23 cellular contexts compared by ENCODE assay signal in genomic region chr15:74045636-74046274, GRCh38. TPM values are rescaled to one million over a fixed set of nuclear protein-coding genes. Genes with fewer than 3 reads are reported as not detected.
DNase-seq lines count a peak whose midpoint lies in the region; ATAC-seq, FAIRE-seq and TF ChIP-seq lines count a peak whose summit lies in the region.
"Had no signal": no experiment of that assay in that cellular context is flagged by ENCODE, and none has a peak within 500 bp of the region (broad histone marks: within the 10 kb centered on the region; RNA-seq: fewer than 3 reads in every experiment).

No MANE protein-coding gene starts in this region.

- no peak overlapping the region for H3K4me3 Mint-ChIP-seq in CD4-positive, CD25-positive, alpha-beta regulatory T cell
- H3K4me3 Mint-ChIP-seq in neural progenitor cell: no peak overlapping the region
- H3K4me3 Mint-ChIP-seq: GM23338 had no signal

- peaks cover 6% of the 10 kb centered on the region for H3K4me1 ChIP-seq in CD4-positive, CD25-positive, alpha-beta regulatory T cell (ENCODE audit: control insufficient read depth, insufficient read depth, low read length, poor library complexity, severe bottlenecking)
- H3K4me1 ChIP-seq in IMR-90 (ENCODE audit: control insufficient read depth, insufficient read depth, low read length) (peaks cover 21% of the 10 kb centered on the region), H1 (replicated peaks in 1 of 4; ENCODE audit: control insufficient read depth in 3 of 4, insufficient read depth in 4 of 4, low read length in 3 of 4) (peaks cover 0 to 5% (median 3%) of the 10 kb centered on the region in 4 experiments; a peak in 5 of 7 replicates), skeletal muscle tissue (ENCODE audit: control insufficient read depth in 3 of 3, insufficient read depth in 3 of 3, low read length in 3 of 3) (peaks cover 46 to 58% (median 52%) of the 10 kb centered on the region in 3 donors), neural progenitor cell (peaks cover 4% of the 10 kb centered on the region)
- H3K4me1 ChIP-seq: BE2C had no signal

- no peak for DNase-seq in CD4-positive, CD25-positive, alpha-beta regulatory T cell
- DNase-seq in IMR-90 (no peak), H1 (ENCODE audit: low read depth in 1 of 2, low spot score in 2 of 2) (no peak), neural progenitor cell (ENCODE audit: low spot score) (no peak)
- DNase-seq: BE2C; DMS79; HCEC 1CT; MV-4-11; NCI-H1105 treated with DMSO at 0.1 percent for 48 hours; NCI-H2029 treated with DMSO at 0.1 percent for 48 hours; NCI-H226; NCI-H510A treated with DMSO at 0.1 percent for 48 hours; NCI-H774; NK-92 treated with Interleukin-12 subunit alpha and Interleukin-12 subunit beta, amount 100 ng/mL, for 24 hours had no signal

- WGBS in IMR-90 (ENCODE audit: extremely low coverage in 2 of 2, insufficient read length in 1 of 2), 2 experiments: 93% methylated on average over 3 of the region's 7 CpGs; no CpG with 5 or more reads in 1 of the 2 experiments
- 78% methylated on average over 7 of the region's 7 CpGs; no CpG with 5 or more reads in 1 of the 2 experiments for WGBS in H1 (ENCODE audit: extremely low coverage in 1 of 2, insufficient coverage in 1 of 2, insufficient read length in 1 of 2, insufficient replicate concordance in 2 of 2, low coverage in 1 of 2, low lambda C conversion rate in 2 of 2, missing lambda C conversion rate in 1 of 2), 2 experiments

- ATAC-seq in CD4-positive, CD25-positive, alpha-beta regulatory T cell (ENCODE audit: low read depth in 2 of 2): no peak
- ATAC-seq in IMR-90 (ENCODE audit: low read depth) (no peak), HG02885 (IDR thresholded peaks at IDR 0.05; ENCODE audit: poor library complexity, unreplicated experiment) (no peak), GM21447 (IDR thresholded peaks at IDR 0.05; ENCODE audit: unreplicated experiment) (no peak)
- ATAC-seq: GM23338, Panc1, SK-N-SH treated with all-trans-retinoic acid at 6 μM for 48 hours had no signal

- H3K4ac ChIP-seq in IMR-90 (ENCODE audit: low read depth, low read length): peak overlapping the region; percentile 53; the same call in 1 of the 2 replicates
- no peak overlapping the region for H3K4ac ChIP-seq in H1 (replicated peaks; ENCODE audit: insufficient read length, low read depth, low read length)

- no peak overlapping the region for H3K9ac ChIP-seq in IMR-90 (ENCODE audit: low read depth, low read length)
- no peak overlapping the region for H3K9ac ChIP-seq in H1 (replicated peaks in 1 of 4; ENCODE audit: extremely low read depth in 1 of 4, low read depth in 3 of 4, low read length in 3 of 4)
- no peak overlapping the region for H3K9ac ChIP-seq in skeletal muscle tissue (ENCODE audit: low read depth in 1 of 3, low read length in 3 of 3)
- H3K9ac ChIP-seq in neural progenitor cell: no peak overlapping the region

- no peak overlapping the region for H3K4me3 ChIP-seq in CD4-positive, CD25-positive, alpha-beta regulatory T cell (ENCODE audit: low read depth, low read length)
- H3K4me3 ChIP-seq in IMR-90 (ENCODE audit: insufficient read depth, low read depth, low read length): no peak overlapping the region
- H3K4me3 ChIP-seq in H1 (ENCODE audit: extremely low read depth in 1 of 4, insufficient read depth in 2 of 4, low read depth in 3 of 4, low read length in 4 of 4): no peak overlapping the region
- H3K4me3 ChIP-seq in skeletal muscle tissue (ENCODE audit: low read length in 3 of 3): no peak overlapping the region
- no peak overlapping the region for H3K4me3 ChIP-seq in neural progenitor cell
- H3K4me3 ChIP-seq: GM23338 had no signal

- H3K27ac ChIP-seq in CD4-positive, CD25-positive, alpha-beta regulatory T cell (ENCODE audit: insufficient read depth, low read length, poor library complexity, severe bottlenecking): no peak overlapping the region
- H3K27ac ChIP-seq in IMR-90 (ENCODE audit: insufficient read depth, low read length) (no peak overlapping the region), H1 (ENCODE audit: low read depth, low read length) (no peak overlapping the region), skeletal muscle tissue (ENCODE audit: low read depth, low read length) (peak overlapping the region; percentile 10), neural progenitor cell (no peak overlapping the region)

- H3K14ac ChIP-seq in IMR-90 (replicated peaks; ENCODE audit: low read depth, low read length) (no peak overlapping the region), H1 (ENCODE audit: insufficient read length) (no peak overlapping the region)

- BruUV-seq in IMR-90 (replicated peaks; lab: Mats Ljungman, UMichigan): no TSS peak

- intact Hi-C loops in IMR-90 (cut with micrococcal nuclease): no loop called here

- no peaks in the 10 kb centered on the region for H3K23me2 ChIP-seq in H1 (ENCODE audit: low read depth, low read length)

- H3K56ac ChIP-seq in IMR-90 (ENCODE audit: extremely low read depth, insufficient read depth, low read length) (no peak overlapping the region), H1 (replicated peaks; ENCODE audit: insufficient read length, low read depth, low read length) (no peak overlapping the region)

- H2AFZ ChIP-seq in IMR-90 (replicated peaks; ENCODE audit: low read length, poor library complexity) (peak overlapping the region; percentile 24), H1 (ENCODE audit: low read length) (no peak overlapping the region), neural progenitor cell (replicated peaks) (no peak overlapping the region)
- H2AFZ ChIP-seq: GM23338 had no signal

- TF ChIP-seq RAD21 in IMR-90 (IDR thresholded peaks at IDR 0.05; ENCODE audit: low read length) (no peak), H1 (IDR thresholded peaks at IDR 0.05 in 1 of 2, conservative IDR thresholded peaks at IDR 0.05 in 1 of 2; ENCODE audit: low read depth in 2 of 2, low read length in 2 of 2) (no peak)

- no peak overlapping the region for H4K91ac ChIP-seq in IMR-90 (ENCODE audit: insufficient read depth, low read depth, low read length)
- H4K91ac ChIP-seq in H1 (replicated peaks; ENCODE audit: insufficient read length, low read length): no peak overlapping the region

- POLR2A ChIA-PET in IMR-90 (lab: Charles Lee; ENCODE audit: unreplicated experiment): no interaction called here
- POLR2A ChIA-PET in H1 (lab: Charles Lee; ENCODE audit: partially characterized antibody): no interaction called here

- H2BK120ac ChIP-seq in IMR-90 (ENCODE audit: low read depth, low read length) (no peak overlapping the region), H1 (replicated peaks; ENCODE audit: low read depth, low read length) (no peak overlapping the region)

- H3K9me3 ChIP-seq in CD4-positive, CD25-positive, alpha-beta regulatory T cell (ENCODE audit: control insufficient read depth in 2 of 2, low read length in 2 of 2): no peaks in the 10 kb centered on the region
- H3K9me3 ChIP-seq in IMR-90 (ENCODE audit: control insufficient read depth, insufficient read depth, low read length) (no peaks in the 10 kb centered on the region), H1 (ENCODE audit: insufficient read depth in 2 of 2, low read depth in 1 of 2, low read length in 1 of 2) (no peaks in the 10 kb centered on the region), skeletal muscle tissue (ENCODE audit: control insufficient read depth in 3 of 3, low read length in 3 of 3) (no peaks in the 10 kb centered on the region), neural progenitor cell (ENCODE audit: low read depth) (no peaks in the 10 kb centered on the region)
- H3K9me3 ChIP-seq: BE2C had no signal

- peaks cover 27% of the 10 kb centered on the region for H3K9me1 ChIP-seq in IMR-90 (ENCODE audit: insufficient read depth, low read length)

- no peaks in the 10 kb centered on the region for H3K27me3 Mint-ChIP-seq in CD4-positive, CD25-positive, alpha-beta regulatory T cell
- H3K27me3 Mint-ChIP-seq in neural progenitor cell (ENCODE audit: insufficient read depth, low read depth): peaks cover 8% of the 10 kb centered on the region

- peaks cover 0 to 15% (median 7%) of the 10 kb centered on the region in 4 donors for H3K4me1 Mint-ChIP-seq in CD4-positive, CD25-positive, alpha-beta regulatory T cell
- peaks cover 8% of the 10 kb centered on the region for H3K4me1 Mint-ChIP-seq in neural progenitor cell

- H3K23ac ChIP-seq in IMR-90 (ENCODE audit: low read depth, low read length) (no peak overlapping the region), H1 (ENCODE audit: insufficient read length) (no peak overlapping the region)

- H4K8ac ChIP-seq in IMR-90 (ENCODE audit: low read depth in 2 of 2, low read length in 2 of 2) (no peak overlapping the region), H1 (ENCODE audit: extremely low read depth, insufficient read depth, low read length) (no peak overlapping the region)

- no peaks in the 10 kb centered on the region for H3K9me3 Mint-ChIP-seq in CD4-positive, CD25-positive, alpha-beta regulatory T cell
- H3K9me3 Mint-ChIP-seq in neural progenitor cell: no peaks in the 10 kb centered on the region
- H3K9me3 Mint-ChIP-seq: GM23338 had no signal

- peak overlapping the region in 2 of 3 donors; percentile 1 to 60 for H3K27ac Mint-ChIP-seq in CD4-positive, CD25-positive, alpha-beta regulatory T cell
- no peak overlapping the region for H3K27ac Mint-ChIP-seq in neural progenitor cell
- H3K27ac Mint-ChIP-seq: GM23338 had no signal

- no peak overlapping the region for H2BK15ac ChIP-seq in IMR-90 (ENCODE audit: low read depth, low read length)
- no peak overlapping the region for H2BK15ac ChIP-seq in H1 (ENCODE audit: low read length)

- in situ Hi-C loops in IMR-90 (cut with MboI; ENCODE audit: low sequenced_read_pairs): no loop called here

- peaks cover 0 to 16% of the 10 kb centered on the region in 2 experiments; a peak in 2 of 4 replicates for H3K79me1 ChIP-seq in IMR-90 (ENCODE audit: low read depth in 1 of 2, low read length in 2 of 2)
- H3K79me1 ChIP-seq in H1 (ENCODE audit: low read depth, low read length): no peaks in the 10 kb centered on the region

- no peak overlapping the region for H2AK9ac ChIP-seq in IMR-90 (replicated peaks; ENCODE audit: low read depth, low read length, poor library complexity)

- dilution Hi-C loops in IMR-90 (cut with HindIII; ENCODE audit: low sequenced_read_pairs, unreplicated experiment): no loop called here

- H3K4me2 ChIP-seq in IMR-90 (ENCODE audit: low read depth, low read length) (no peak overlapping the region), H1 (ENCODE audit: insufficient read depth in 1 of 2, low read depth in 2 of 2, low read length in 2 of 2) (no peak overlapping the region), neural progenitor cell (no peak overlapping the region)
- H3K4me2 ChIP-seq: GM23338 had no signal

- H3K18ac ChIP-seq in IMR-90 (ENCODE audit: low read depth, low read length) (no peak overlapping the region), H1 (ENCODE audit: extremely low read depth, low read length) (no peak overlapping the region)

- FAIRE-seq in H1 (lab: Jason Lieb, UNC): no peak
- FAIRE-seq: GM12892 had no signal

- H2BK20ac ChIP-seq in IMR-90 (ENCODE audit: low read depth, low read length) (no peak overlapping the region), H1 (ENCODE audit: low read length) (no peak overlapping the region)

- H3K79me2 ChIP-seq in H1 (ENCODE audit: control insufficient read depth in 1 of 2, insufficient read depth in 2 of 2, low read length in 2 of 2): no peaks in the 10 kb centered on the region
- no peaks in the 10 kb centered on the region for H3K79me2 ChIP-seq in neural progenitor cell (ENCODE audit: low read depth)

- CTCF ChIA-PET in IMR-90 (lab: Yijun Ruan, JAX) (interaction anchor here (1.4 kb wide), 1 partner anchor 95 kb away, joined by 3 read pairs; no protein-coding TSS in a partner anchor), H1 (lab: Charles Lee; ENCODE audit: partially characterized antibody) (interaction anchor here (0.9 to 10.4 kb wide), 14 partner anchors 9 to 279 kb away, joined by 3 to 125 read pairs (median 4); partner anchors contain the start of genes PML and STOML1)

- TF ChIP-seq CTCF in IMR-90 (conservative IDR thresholded peaks at IDR 0.05; ENCODE audit: low read depth, low read length): no peak
- TF ChIP-seq CTCF in H1 (IDR thresholded peaks at IDR 0.05; ENCODE audit: control extremely low read depth in 1 of 3, insufficient read depth in 1 of 3, low read depth in 1 of 3, low read length in 3 of 3): no peak
- no peak for TF ChIP-seq CTCF in neural progenitor cell (IDR thresholded peaks at IDR 0.05)

- H3K36me3 Mint-ChIP-seq in CD4-positive, CD25-positive, alpha-beta regulatory T cell: peaks cover 10% of the 10 kb centered on the region
- H3K36me3 Mint-ChIP-seq in neural progenitor cell: no peaks in the 10 kb centered on the region

- no peaks in the 10 kb centered on the region for H4K20me1 ChIP-seq in IMR-90 (ENCODE audit: insufficient read depth, low read length)
- no peaks in the 10 kb centered on the region for H4K20me1 ChIP-seq in H1 (replicated peaks in 1 of 2; ENCODE audit: control insufficient read depth in 1 of 2, insufficient read depth in 2 of 2, low read length in 2 of 2)
- H4K20me1 ChIP-seq in neural progenitor cell (ENCODE audit: low read depth): peaks cover 3% of the 10 kb centered on the region

- H3F3A ChIP-seq in neural progenitor cell (ENCODE audit: low read depth): no peaks in the 10 kb centered on the region

- H2BK12ac ChIP-seq in H1 (ENCODE audit: low read depth, low read length): peak overlapping the region; percentile 23; the same call in 1 of the 2 replicates

- H2BK5ac ChIP-seq in IMR-90 (ENCODE audit: low read depth, low read length, poor library complexity, severe bottlenecking): no peak overlapping the region
- no peak overlapping the region for H2BK5ac ChIP-seq in H1 (ENCODE audit: low read depth, low read length)

- no peaks in the 10 kb centered on the region for H3K27me3 ChIP-seq in CD4-positive, CD25-positive, alpha-beta regulatory T cell (ENCODE audit: control insufficient read depth, insufficient read depth, low read length)
- H3K27me3 ChIP-seq in IMR-90 (ENCODE audit: control insufficient read depth, insufficient read depth, low read length) (no peaks in the 10 kb centered on the region), H1 (replicated peaks in 1 of 4; ENCODE audit: control insufficient read depth in 3 of 4, extremely low read depth in 1 of 4, insufficient read depth in 3 of 4, low read length in 3 of 4) (peaks cover 0 to 2% (median 0%) of the 10 kb centered on the region in 4 experiments; a peak in 1 of 7 replicates), skeletal muscle tissue (ENCODE audit: control insufficient read depth in 3 of 3, insufficient read depth in 3 of 3, low read length in 3 of 3) (no peaks in the 10 kb centered on the region), neural progenitor cell (no peaks in the 10 kb centered on the region)
- H3K27me3 ChIP-seq: BE2C had no signal

- H3K36me3 ChIP-seq in CD4-positive, CD25-positive, alpha-beta regulatory T cell (ENCODE audit: control insufficient read depth, insufficient read depth, low read length): peaks cover 5% of the 10 kb centered on the region
- H3K36me3 ChIP-seq in IMR-90 (ENCODE audit: control insufficient read depth, insufficient read depth, low read length) (peaks cover 1% of the 10 kb centered on the region; the same call in 1 of the 2 replicates), H1 (ENCODE audit: control insufficient read depth in 2 of 4, insufficient read depth in 4 of 4, low read length in 3 of 4) (no peaks in the 10 kb centered on the region), skeletal muscle tissue (ENCODE audit: control insufficient read depth in 3 of 3, insufficient read depth in 3 of 3, low read length in 3 of 3) (peaks cover 5 to 21% (median 12%) of the 10 kb centered on the region in 3 donors), neural progenitor cell (no peaks in the 10 kb centered on the region)
- H3K36me3 ChIP-seq: BE2C had no signal

- TF ChIP-seq POLR2A in IMR-90 (IDR thresholded peaks at IDR 0.05; ENCODE audit: low read depth, low read length): no peak
- TF ChIP-seq POLR2A in H1 (IDR thresholded peaks at IDR 0.05; ENCODE audit: control extremely low read depth in 1 of 2, low read depth in 2 of 2, low read length in 2 of 2): no peak

- H2AK5ac ChIP-seq in IMR-90 (ENCODE audit: low read depth, low read length): peak overlapping the region; percentile 17
- H2AK5ac ChIP-seq in H1 (ENCODE audit: low read depth, low read length): no peak overlapping the region

- no peak for TF ChIP-seq EP300 in H1 (IDR thresholded peaks at IDR 0.05; ENCODE audit: borderline replicate concordance in 1 of 2, low read depth in 2 of 2, low read length in 2 of 2)

- H4K5ac ChIP-seq in IMR-90 (ENCODE audit: low read depth, low read length) (no peak overlapping the region), H1 (ENCODE audit: insufficient read length, low read depth, low read length) (no peak overlapping the region)

RNA-seq across cellular contexts. Expression of gene GOLGA6A, which starts 36.6 kb away (rescaled TPM):
- 0.20 TPM for total RNA-seq in CD4-positive, CD25-positive, alpha-beta regulatory T cell
- not detected for polyA plus RNA-seq in CD4-positive, CD25-positive, alpha-beta regulatory T cell
- total RNA-seq in IMR-90 (2012; rRNA removed): not detected in 2 replicates
- polyA plus RNA-seq in IMR-90 (2012; rRNA removed): not detected in 2 replicates
- not detected in 2 replicates for polyA plus RNA-seq in IMR-90 (2012; cell fraction: cytosol; rRNA removed)
- 0.14 TPM in 1 of 2 replicates, not detected in the other for polyA plus RNA-seq in IMR-90 (2012; cell fraction: nucleus; rRNA removed; ENCODE audit: low replicate concordance)
- total RNA-seq in H1 (2021; fragmentation: NEBNext Ultra II Directional; extraction: Animal tissue kit (Norgen Biotek cat#: 25700)): 0.80 and 3.3 TPM in 2 replicates
- polyA plus RNA-seq in H1 (2011; rRNA removed): 1.0 and 2.1 TPM in 2 replicates
- 1.0 TPM for polyA plus RNA-seq in H1 (2011; cell fraction: cytosol; rRNA removed)
- polyA plus RNA-seq in H1 (2011; cell fraction: nucleus; rRNA removed): 3.6 TPM
- 1.4 to 3.3 TPM (median 2.4 TPM) in 4 replicates for polyA plus RNA-seq in H1 (2012, experiment 1 of 2)
- not detected for polyA plus RNA-seq in H1 (2012, experiment 2 of 2)
- 2.3 TPM for polyA plus RNA-seq in H1 (2013, experiment 1 of 2)
- polyA plus RNA-seq in H1 (2013, experiment 2 of 2): 1.9 TPM
- 0.51 and 1.7 TPM in 2 replicates for polyA minus RNA-seq in H1 (2011; rRNA and poly(A)+ RNA removed)
- polyA minus RNA-seq in H1 (2011; cell fraction: cytosol; rRNA and poly(A)+ RNA removed): 2.9 TPM
- polyA minus RNA-seq in H1 (2011; cell fraction: nucleus; rRNA and poly(A)+ RNA removed): 3.5 TPM
- total RNA-seq in skeletal muscle tissue: 1.0 TPM
- total RNA-seq in neural progenitor cell (ENCODE audit: low replicate concordance): 0.04 and 0.59 TPM in 2 replicates
- total RNA-seq: A673, HT1080 had no signal

RNA-seq across cellular contexts. Expression of gene PML, which starts 51.2 kb away (rescaled TPM):
- total RNA-seq in CD4-positive, CD25-positive, alpha-beta regulatory T cell: 57.6 TPM
- 10 to 100 TPM; 13.7 to 24.0 (median 20.8) TPM for polyA plus RNA-seq in CD4-positive, CD25-positive, alpha-beta regulatory T cell
- total RNA-seq in IMR-90 (2012; rRNA removed): 8.8 and 10.3 TPM in 2 replicates
- polyA plus RNA-seq in IMR-90 (2012; rRNA removed): 22.6 and 23.1 TPM in 2 replicates
- 28.1 and 29.3 TPM in 2 replicates for polyA plus RNA-seq in IMR-90 (2012; cell fraction: cytosol; rRNA removed)
- polyA plus RNA-seq in IMR-90 (2012; cell fraction: nucleus; rRNA removed; ENCODE audit: low replicate concordance): 43.2 and 105 TPM in 2 replicates
- total RNA-seq in H1 (2021; fragmentation: NEBNext Ultra II Directional; extraction: Animal tissue kit (Norgen Biotek cat#: 25700)): 30.3 and 31.2 TPM in 2 replicates
- polyA plus RNA-seq in H1 (2011; rRNA removed): 14.9 and 30.4 TPM in 2 replicates
- polyA plus RNA-seq in H1 (2011; cell fraction: cytosol; rRNA removed): 12.2 TPM
- 26.0 TPM for polyA plus RNA-seq in H1 (2011; cell fraction: nucleus; rRNA removed)
- polyA plus RNA-seq in H1 (2012, experiment 1 of 2): 25.9 to 33.8 TPM (median 31.4 TPM) in 4 replicates
- 33.5 TPM for polyA plus RNA-seq in H1 (2012, experiment 2 of 2)
- polyA plus RNA-seq in H1 (2013, experiment 1 of 2): 25.2 TPM
- polyA plus RNA-seq in H1 (2013, experiment 2 of 2): 25.0 TPM
- polyA minus RNA-seq in H1 (2011; rRNA and poly(A)+ RNA removed): 12.2 and 13.9 TPM in 2 replicates
- polyA minus RNA-seq in H1 (2011; cell fraction: cytosol; rRNA and poly(A)+ RNA removed): 35.0 TPM
- 20.9 TPM for polyA minus RNA-seq in H1 (2011; cell fraction: nucleus; rRNA and poly(A)+ RNA removed)
- total RNA-seq in skeletal muscle tissue: 14.1 TPM
- 15.3 and 18.0 TPM in 2 replicates for total RNA-seq in neural progenitor cell (ENCODE audit: low replicate concordance)

RNA-seq across cellular contexts. Expression of gene STOML1, which starts 53.7 kb away (rescaled TPM):
- 5.9 TPM for total RNA-seq in CD4-positive, CD25-positive, alpha-beta regulatory T cell
- 10 to 100 TPM in 2 of 4 donors, 1 to 10 TPM in 2; 8.7 to 11.4 (median 10.2) TPM for polyA plus RNA-seq in CD4-positive, CD25-positive, alpha-beta regulatory T cell
- 11.8 and 12.5 TPM in 2 replicates for total RNA-seq in IMR-90 (2012; rRNA removed)
- polyA plus RNA-seq in IMR-90 (2012; rRNA removed): 21.2 and 25.0 TPM in 2 replicates
- 15.0 and 22.2 TPM in 2 replicates for polyA plus RNA-seq in IMR-90 (2012; cell fraction: cytosol; rRNA removed)
- polyA plus RNA-seq in IMR-90 (2012; cell fraction: nucleus; rRNA removed; ENCODE audit: low replicate concordance): 13.0 and 29.7 TPM in 2 replicates
- total RNA-seq in H1 (2021; fragmentation: NEBNext Ultra II Directional; extraction: Animal tissue kit (Norgen Biotek cat#: 25700)): 2.6 and 3.8 TPM in 2 replicates
- polyA plus RNA-seq in H1 (2011; rRNA removed): 3.2 and 6.4 TPM in 2 replicates
- 4.6 TPM for polyA plus RNA-seq in H1 (2011; cell fraction: cytosol; rRNA removed)
- polyA plus RNA-seq in H1 (2011; cell fraction: nucleus; rRNA removed): 6.9 TPM
- 2.2 to 3.0 TPM (median 2.4 TPM) in 4 replicates for polyA plus RNA-seq in H1 (2012, experiment 1 of 2)
- polyA plus RNA-seq in H1 (2012, experiment 2 of 2): 2.8 TPM
- 2.8 TPM for polyA plus RNA-seq in H1 (2013, experiment 1 of 2)
- polyA plus RNA-seq in H1 (2013, experiment 2 of 2): 2.6 TPM
- polyA minus RNA-seq in H1 (2011; rRNA and poly(A)+ RNA removed): 2.1 and 3.2 TPM in 2 replicates
- 1.7 TPM for polyA minus RNA-seq in H1 (2011; cell fraction: cytosol; rRNA and poly(A)+ RNA removed)
- polyA minus RNA-seq in H1 (2011; cell fraction: nucleus; rRNA and poly(A)+ RNA removed): 3.4 TPM
- 14.1 TPM for total RNA-seq in skeletal muscle tissue
- total RNA-seq in neural progenitor cell (ENCODE audit: low replicate concordance): 2.0 and 4.7 TPM in 2 replicates
